8 cellular contexts compared by ENCODE assay signal in genomic region chr2:97113050-97113881, GRCh38. TPM values are rescaled to one million over a fixed set of nuclear protein-coding genes. Genes with fewer than 3 reads are reported as not detected.
DNase-seq lines count a peak whose midpoint lies in the region; ATAC-seq, FAIRE-seq and TF ChIP-seq lines count a peak whose summit lies in the region.
"Not testable (repeated sequence)": the region's sequence is repeated elsewhere in the genome, so short reads cannot be mapped to it uniquely, and the experiment has no call there.

TSS of gene ANKRD36 (plus strand) at chr2:97113153. CDS start at chr2:97113740, 587 bp downstream.

- FAIRE-seq in RCC 7860 (lab: Jason Lieb, UNC) = not testable (repeated sequence)

- peak; percentile 95 for ATAC-seq in GM19035 (IDR thresholded peaks at IDR 0.05; ENCODE audit: unreplicated experiment)
- peak; percentile 94 for ATAC-seq in HG03045 (IDR thresholded peaks at IDR 0.05; ENCODE audit: unreplicated experiment)
- peak; percentile 97 for ATAC-seq in esophagus mucosa

- DNase-seq in AG09319 (ENCODE audit: extremely low read depth, low read depth) (peak; percentile 48), RCC 7860 (ENCODE audit: low spot score) (peak; percentile 56), mesenteric fat pad (ENCODE audit: low spot score) (peak; percentile 92)
- peak; percentile 68 to 75 for DNase-seq in activated T-helper 1 cell treated with anti-CD3 and anti-CD28 coated beads, Interleukin-2, amount 50 U/mL, for 16 hours (ENCODE audit: low read depth in 1 of 2, low spot score in 1 of 2)
- DNase-seq in stimulated activated CD4-positive, alpha-beta T cell treated with anti-CD3 and anti-CD28 coated beads, Interleukin-4, amount 100 ng/mL, for 1 hour = peak; percentile 87

- peak; percentile 34 for TF ChIP-seq CTCF in AG09319 (IDR thresholded peaks at IDR 0.05; ENCODE audit: low read depth, low read length)

RNA-seq across cellular contexts. Expression of gene ANKRD36, which starts in this region (rescaled TPM):
- total RNA-seq in esophagus mucosa = 8.1 TPM
- total RNA-seq in mesenteric fat pad = 18.2 TPM

Comparison
In these comparisons a context has a peak if more than half of its experiments do, and no peak if none do; other contexts are left out.
1. Peak in every context shown above with its lines: DNase-seq and ATAC-seq.